19 cellular contexts compared by ENCODE assay signal in genomic region chr7:2101630-2102374, GRCh38.
A peak's percentile ranks its signal among the peaks of the same experiment; 100 is the strongest.
DNase-seq lines count a peak whose midpoint lies in the region; ATAC-seq and TF ChIP-seq lines count a peak whose summit lies in the region.
"Had no signal": no experiment of that assay in that cellular context is flagged by ENCODE, and none has a peak within 500 bp of the region (broad histone marks: within the 10 kb centered on the region; RNA-seq: fewer than 3 reads in every experiment).

No MANE protein-coding gene starts in this region.

- no peaks in the 10 kb centered on the region for H3K9me3 Mint-ChIP-seq in activated CD4-positive, alpha-beta memory T cell treated with anti-CD3 and anti-CD28 coated beads, Interleukin-2, amount 10 ng/mL, durations not matched to agents 7 days and 5 days
- H3K9me3 Mint-ChIP-seq in activated CD4-positive, alpha-beta memory T cell treated with anti-CD3 and anti-CD28 coated beads for 36 hours = no peaks in the 10 kb centered on the region
- H3K9me3 Mint-ChIP-seq in activated T-helper 2 cell treated with anti-CD3 and anti-CD28 coated beads, Interferon-gamma antibody, Interleukin-2, Interleukin-4, amounts not matched to agents 10 μg/mL and 5 μg/mL and 100 μg/mL, durations not matched to agents 14 hours and 24 hours and 36 hours = no peaks in the 10 kb centered on the region
- H3K9me3 Mint-ChIP-seq: mesothelial cell of epicardium had no signal

- no peak for TF ChIP-seq POLR2A in stomach (IDR thresholded peaks at IDR 0.05)

- H3K27me3 ChIP-seq in stomach = no peaks in the 10 kb centered on the region
- H3K27me3 ChIP-seq: hepatocyte, ovary, upper lobe of left lung had no signal

- TF ChIP-seq EP300 in stomach (IDR thresholded peaks at IDR 0.05) = no peak

- H3K36me3 Mint-ChIP-seq in activated CD4-positive, alpha-beta memory T cell treated with anti-CD3 and anti-CD28 coated beads, Interleukin-2, amount 10 ng/mL, durations not matched to agents 7 days and 5 days (ENCODE audit: low read depth) = peaks cover 6% of the 10 kb centered on the region
- no peaks in the 10 kb centered on the region for H3K36me3 Mint-ChIP-seq in activated CD4-positive, alpha-beta memory T cell treated with anti-CD3 and anti-CD28 coated beads for 36 hours
- no peaks in the 10 kb centered on the region for H3K36me3 Mint-ChIP-seq in activated T-helper 2 cell treated with anti-CD3 and anti-CD28 coated beads, Interferon-gamma antibody, Interleukin-2, Interleukin-4, amounts not matched to agents 10 μg/mL and 5 μg/mL and 100 μg/mL, durations not matched to agents 14 hours and 24 hours and 36 hours (ENCODE audit: low read depth)
- H3K36me3 Mint-ChIP-seq: mesothelial cell of epicardium had no signal

- DNase-seq in activated CD4-positive, alpha-beta memory T cell treated with anti-CD3 and anti-CD28 coated beads, Interleukin-2, amount 10 ng/mL, durations not matched to agents 7 days and 5 days = no peak
- DNase-seq in activated CD4-positive, alpha-beta memory T cell treated with anti-CD3 and anti-CD28 coated beads for 36 hours = no peak
- no peak for DNase-seq in activated T-helper 2 cell treated with anti-CD3 and anti-CD28 coated beads, Interferon-gamma antibody, Interleukin-2, Interleukin-4, amounts not matched to agents 10 μg/mL and 5 μg/mL and 100 μg/mL, durations not matched to agents 14 hours and 24 hours and 36 hours (ENCODE audit: low spot score)
- DNase-seq in myocyte (ENCODE audit: low read depth) (peak; percentile 50), substantia nigra (lab: John Stamatoyannopoulos, UW) (peak in 5 of 49 donors; percentile 17 to 57 (median 39)), mesenteric fat pad (ENCODE audit: low spot score) (no peak), stomach (no peak)
- DNase-seq: activated CD4-positive, alpha-beta T cell treated with anti-CD3 and anti-CD28 coated beads for 36 hours; activated T-cell treated with anti-CD3 and anti-CD28 coated beads, Interleukin-2, amount 50 U/mL, for 1 hour; effector CD8-positive, alpha-beta T cell; kidney glomerular epithelial cell; NCI-H226; stimulated activated CD4-positive, alpha-beta T cell treated with anti-CD3 and anti-CD28 coated beads, Interleukin-4, amount 100 ng/mL, for 4 hours had no signal

- H3K36me3 ChIP-seq in stomach = no peaks in the 10 kb centered on the region
- H3K36me3 ChIP-seq: ovary, upper lobe of left lung had no signal

- peaks cover 13 to 34% (median 19%) of the 10 kb centered on the region in 4 donors for H3K4me1 ChIP-seq in stomach

- no peak for TF ChIP-seq CTCF in stomach (IDR thresholded peaks at IDR 0.05)

- POLR2A ChIA-PET in activated CD4-positive, alpha-beta memory T cell treated with anti-CD3 and anti-CD28 coated beads, Interleukin-2, amount 10 ng/mL, durations not matched to agents 7 days and 5 days (lab: Charles Lee) = no interaction called here
- POLR2A ChIA-PET in activated CD4-positive, alpha-beta memory T cell treated with anti-CD3 and anti-CD28 coated beads for 36 hours (lab: Charles Lee) = no interaction called here

- H3K4me3 Mint-ChIP-seq in activated CD4-positive, alpha-beta memory T cell treated with anti-CD3 and anti-CD28 coated beads, Interleukin-2, amount 10 ng/mL, durations not matched to agents 7 days and 5 days = peak overlapping the region; percentile 37
- no peak overlapping the region for H3K4me3 Mint-ChIP-seq in activated CD4-positive, alpha-beta memory T cell treated with anti-CD3 and anti-CD28 coated beads for 36 hours
- H3K4me3 Mint-ChIP-seq in activated T-helper 2 cell treated with anti-CD3 and anti-CD28 coated beads, Interferon-gamma antibody, Interleukin-2, Interleukin-4, amounts not matched to agents 10 μg/mL and 5 μg/mL and 100 μg/mL, durations not matched to agents 14 hours and 24 hours and 36 hours (ENCODE audit: low read depth) = no peak overlapping the region
- H3K4me3 Mint-ChIP-seq: activated CD4-positive, alpha-beta T cell treated with anti-CD3 and anti-CD28 coated beads for 36 hours; mesothelial cell of epicardium had no signal

- no peak for ATAC-seq in HG02571 (IDR thresholded peaks at IDR 0.05; ENCODE audit: unreplicated experiment)
- ATAC-seq: activated CD4-positive, alpha-beta T cell treated with anti-CD3 and anti-CD28 coated beads for 36 hours; Right ventricle myocardium inferior had no signal

- H3K9me3 ChIP-seq in stomach = no peaks in the 10 kb centered on the region
- H3K9me3 ChIP-seq: ovary, upper lobe of left lung had no signal

- H3K4me3 ChIP-seq in stomach = no peak overlapping the region
- H3K4me3 ChIP-seq: hepatocyte, ovary, upper lobe of left lung had no signal

- CTCF ChIA-PET in activated CD4-positive, alpha-beta memory T cell treated with anti-CD3 and anti-CD28 coated beads, Interleukin-2, amount 10 ng/mL, durations not matched to agents 7 days and 5 days (lab: Charles Lee) = no interaction called here
- CTCF ChIA-PET in activated CD4-positive, alpha-beta memory T cell treated with anti-CD3 and anti-CD28 coated beads for 36 hours (lab: Charles Lee) = no interaction called here

- no peaks in the 10 kb centered on the region for H3K27me3 Mint-ChIP-seq in activated CD4-positive, alpha-beta memory T cell treated with anti-CD3 and anti-CD28 coated beads, Interleukin-2, amount 10 ng/mL, durations not matched to agents 7 days and 5 days
- no peaks in the 10 kb centered on the region for H3K27me3 Mint-ChIP-seq in activated CD4-positive, alpha-beta memory T cell treated with anti-CD3 and anti-CD28 coated beads for 36 hours
- H3K27me3 Mint-ChIP-seq in activated T-helper 2 cell treated with anti-CD3 and anti-CD28 coated beads, Interferon-gamma antibody, Interleukin-2, Interleukin-4, amounts not matched to agents 10 μg/mL and 5 μg/mL and 100 μg/mL, durations not matched to agents 14 hours and 24 hours and 36 hours (ENCODE audit: low read depth) = no peaks in the 10 kb centered on the region
- H3K27me3 Mint-ChIP-seq: activated CD4-positive, alpha-beta T cell treated with anti-CD3 and anti-CD28 coated beads for 36 hours had no signal

- intact Hi-C loops in activated CD4-positive, alpha-beta memory T cell treated with anti-CD3 and anti-CD28 coated beads for 36 hours (cut with micrococcal nuclease) = no loop called here
- intact Hi-C loops in activated T-helper 2 cell treated with anti-CD3 and anti-CD28 coated beads, Interferon-gamma antibody, Interleukin-2, Interleukin-4, amounts not matched to agents 10 μg/mL and 5 μg/mL and 100 μg/mL, durations not matched to agents 14 hours and 24 hours and 36 hours (cut with micrococcal nuclease) = no loop called here
- intact Hi-C loops in stomach (cut with DNase I; ENCODE audit: low total_unique reads) = loop anchor here (10.0 kb wide), 1 partner anchor 123 kb away; no protein-coding TSS in a partner anchor

- WGBS in stomach, 5 donors = 94 to 98% (median 96%) methylated on average over 13 to 19 of the region's 19 CpGs

- H3K4me1 Mint-ChIP-seq in activated CD4-positive, alpha-beta memory T cell treated with anti-CD3 and anti-CD28 coated beads, Interleukin-2, amount 10 ng/mL, durations not matched to agents 7 days and 5 days = peaks cover 29% of the 10 kb centered on the region
- peaks cover 28% of the 10 kb centered on the region for H3K4me1 Mint-ChIP-seq in activated CD4-positive, alpha-beta memory T cell treated with anti-CD3 and anti-CD28 coated beads for 36 hours (ENCODE audit: low read depth)
- H3K4me1 Mint-ChIP-seq in activated T-helper 2 cell treated with anti-CD3 and anti-CD28 coated beads, Interferon-gamma antibody, Interleukin-2, Interleukin-4, amounts not matched to agents 10 μg/mL and 5 μg/mL and 100 μg/mL, durations not matched to agents 14 hours and 24 hours and 36 hours (ENCODE audit: low read depth) = peaks cover 20% of the 10 kb centered on the region

- H3K27ac ChIP-seq in substantia nigra (ENCODE audit: low read depth, low read length, poor library complexity, severe bottlenecking) (peak overlapping the region; percentile 42), stomach (no peak overlapping the region)
- H3K27ac ChIP-seq: hepatocyte, upper lobe of left lung had no signal

- H3K27ac Mint-ChIP-seq in activated CD4-positive, alpha-beta memory T cell treated with anti-CD3 and anti-CD28 coated beads, Interleukin-2, amount 10 ng/mL, durations not matched to agents 7 days and 5 days = peak overlapping the region; percentile 31
- no peak overlapping the region for H3K27ac Mint-ChIP-seq in activated CD4-positive, alpha-beta memory T cell treated with anti-CD3 and anti-CD28 coated beads for 36 hours
- H3K27ac Mint-ChIP-seq in activated T-helper 2 cell treated with anti-CD3 and anti-CD28 coated beads, Interferon-gamma antibody, Interleukin-2, Interleukin-4, amounts not matched to agents 10 μg/mL and 5 μg/mL and 100 μg/mL, durations not matched to agents 14 hours and 24 hours and 36 hours = peak overlapping the region; percentile 0
- H3K27ac Mint-ChIP-seq: activated CD4-positive, alpha-beta T cell treated with anti-CD3 and anti-CD28 coated beads for 36 hours had no signal
